In genomic region chr7:105268056-105268455, GRCh38 we compare ENCODE assay signal across 8 cellular contexts.
DNase-seq lines count a peak whose midpoint lies in the region; ATAC-seq and TF ChIP-seq lines count a peak whose summit lies in the region.

No MANE protein-coding gene starts in this region.

- H3K79me2 ChIP-seq in DND-41 (ENCODE audit: insufficient read depth, low read length) = peaks cover 98% of the 10 kb centered on the region

- peak; percentile 50 for ATAC-seq in DND-41 (ENCODE audit: insufficient read depth, low read depth)
- peak; percentile 23 for ATAC-seq in HG03025 (IDR thresholded peaks at IDR 0.05; ENCODE audit: low FRiP score, unreplicated experiment)
- peak; percentile 80 for ATAC-seq in activated CD8-positive, alpha-beta T cell treated with anti-CD3 and anti-CD28 coated beads for 36 hours

- H3K36me3 ChIP-seq in DND-41 (ENCODE audit: insufficient read depth, low read length) (peaks cover 24% of the 10 kb centered on the region), left ventricle myocardium inferior (no peaks in the 10 kb centered on the region)

- peaks cover 49% of the 10 kb centered on the region for H3K4me1 Mint-ChIP-seq in activated CD8-positive, alpha-beta T cell treated with anti-CD3 and anti-CD28 coated beads for 36 hours (ENCODE audit: low read depth)
- peaks cover 56% of the 10 kb centered on the region for H3K4me1 Mint-ChIP-seq in stimulated activated naive CD8-positive, alpha-beta T cell treated with anti-CD3 and anti-CD28 coated beads, Interleukin-15, Interleukin-2, amounts not matched to agents 100 ng/mL and 50 ng/mL, for 24 hours (ENCODE audit: low read depth)

- peak overlapping the region; percentile 71 for H3K27ac ChIP-seq in DND-41 (ENCODE audit: low read length)
- peak overlapping the region; percentile 78 for H3K27ac ChIP-seq in left ventricle myocardium inferior (replicated peaks)

- POLR2A ChIA-PET in activated CD8-positive, alpha-beta T cell treated with anti-CD3 and anti-CD28 coated beads for 36 hours (lab: Charles Lee) = interaction anchor here (0.8 kb wide), 1 partner anchor 38 kb away, joined by 3 read pairs; no protein-coding TSS in a partner anchor

- intact Hi-C loops in activated CD8-positive, alpha-beta T cell treated with anti-CD3 and anti-CD28 coated beads for 36 hours (cut with micrococcal nuclease) = no loop called here
- intact Hi-C loops in left ventricle myocardium inferior (cut with micrococcal nuclease) = no loop called here

- H3K4me3 Mint-ChIP-seq in activated CD8-positive, alpha-beta T cell treated with anti-CD3 and anti-CD28 coated beads for 36 hours = peak overlapping the region; percentile 79
- H3K4me3 Mint-ChIP-seq in stimulated activated naive CD8-positive, alpha-beta T cell treated with anti-CD3 and anti-CD28 coated beads, Interleukin-15, Interleukin-2, amounts not matched to agents 100 ng/mL and 50 ng/mL, for 24 hours = peak overlapping the region; percentile 88

- H3K4me3 ChIP-seq in DND-41 (ENCODE audit: low read depth in 1 of 2, low read length in 2 of 2) = peak overlapping the region; percentile 60 to 70
- H3K4me3 ChIP-seq in left ventricle myocardium inferior = peak overlapping the region; percentile 64

- peaks cover 11% of the 10 kb centered on the region; the same call in 1 of the 2 replicates for H4K20me1 ChIP-seq in DND-41 (ENCODE audit: insufficient read depth, low read length)

- no peak overlapping the region for H2AFZ ChIP-seq in DND-41 (ENCODE audit: low read depth, low read length)

- H3K9me3 Mint-ChIP-seq in activated CD8-positive, alpha-beta T cell treated with anti-CD3 and anti-CD28 coated beads for 36 hours = no peaks in the 10 kb centered on the region
- no peaks in the 10 kb centered on the region for H3K9me3 Mint-ChIP-seq in stimulated activated naive CD8-positive, alpha-beta T cell treated with anti-CD3 and anti-CD28 coated beads, Interleukin-15, Interleukin-2, amounts not matched to agents 100 ng/mL and 50 ng/mL, for 24 hours

- no peaks in the 10 kb centered on the region for H3K36me3 Mint-ChIP-seq in activated CD8-positive, alpha-beta T cell treated with anti-CD3 and anti-CD28 coated beads for 36 hours (ENCODE audit: low read depth)
- H3K36me3 Mint-ChIP-seq in stimulated activated naive CD8-positive, alpha-beta T cell treated with anti-CD3 and anti-CD28 coated beads, Interleukin-15, Interleukin-2, amounts not matched to agents 100 ng/mL and 50 ng/mL, for 24 hours (ENCODE audit: low read depth) = no peaks in the 10 kb centered on the region

- no peak for TF ChIP-seq CTCF in DND-41 (IDR thresholded peaks at IDR 0.05; ENCODE audit: borderline replicate concordance, extremely low read depth, low read length, poor library complexity, severe bottlenecking)
- peak; percentile 38 for TF ChIP-seq CTCF in activated CD8-positive, alpha-beta T cell treated with anti-CD3 and anti-CD28 coated beads for 36 hours (IDR thresholded peaks at IDR 0.05)
- peak; percentile 26 for TF ChIP-seq CTCF in left ventricle myocardium inferior (IDR thresholded peaks at IDR 0.05; ENCODE audit: borderline replicate concordance)

- H3K4me2 ChIP-seq in DND-41 (ENCODE audit: insufficient read depth, low read length) = peak overlapping the region; percentile 63

- CTCF ChIA-PET in activated CD8-positive, alpha-beta T cell treated with anti-CD3 and anti-CD28 coated beads for 36 hours (lab: Charles Lee) = interaction anchor here (0.6 to 1.7 kb wide), 12 partner anchors 9 to 264 kb away, joined by 3 to 8 read pairs (median 3); partner anchors contain the start of gene RINT1

- DNase-seq in DND-41 (no peak), left ventricle myocardium inferior (no peak), NCI-H1436 (lab: John Stamatoyannopoulos, UW) (no peak), COR-L47 (lab: John Stamatoyannopoulos, UW) (no peak), NCI-H2171 (lab: John Stamatoyannopoulos, UW) (no peak)
- DNase-seq in activated CD8-positive, alpha-beta T cell treated with anti-CD3 and anti-CD28 coated beads for 36 hours = peak; percentile 26

- no peaks in the 10 kb centered on the region for H3K9me3 ChIP-seq in DND-41 (ENCODE audit: insufficient read depth, low read length, severe bottlenecking)
- no peaks in the 10 kb centered on the region for H3K9me3 ChIP-seq in left ventricle myocardium inferior (replicated peaks)

- H3K9ac ChIP-seq in DND-41 (ENCODE audit: low read depth, low read length) = peak overlapping the region; percentile 56

- peaks cover 63% of the 10 kb centered on the region for H3K4me1 ChIP-seq in DND-41 (ENCODE audit: insufficient read depth, low read length)
- H3K4me1 ChIP-seq in left ventricle myocardium inferior = peaks cover 36% of the 10 kb centered on the region

- peak overlapping the region; percentile 94 for H3K27ac Mint-ChIP-seq in activated CD8-positive, alpha-beta T cell treated with anti-CD3 and anti-CD28 coated beads for 36 hours
- no peak overlapping the region for H3K27ac Mint-ChIP-seq in stimulated activated naive CD8-positive, alpha-beta T cell treated with anti-CD3 and anti-CD28 coated beads, Interleukin-15, Interleukin-2, amounts not matched to agents 100 ng/mL and 50 ng/mL, for 24 hours

- no peaks in the 10 kb centered on the region for H3K27me3 Mint-ChIP-seq in activated CD8-positive, alpha-beta T cell treated with anti-CD3 and anti-CD28 coated beads for 36 hours
- H3K27me3 Mint-ChIP-seq in stimulated activated naive CD8-positive, alpha-beta T cell treated with anti-CD3 and anti-CD28 coated beads, Interleukin-15, Interleukin-2, amounts not matched to agents 100 ng/mL and 50 ng/mL, for 24 hours = no peaks in the 10 kb centered on the region

- H3K27me3 ChIP-seq in DND-41 (ENCODE audit: insufficient read depth, low read length, poor library complexity) (no peaks in the 10 kb centered on the region), left ventricle myocardium inferior (ENCODE audit: low read depth) (no peaks in the 10 kb centered on the region)

Comparison
In these comparisons a context has a peak if more than half of its experiments do, and no peak if none do; other contexts are left out.
1. ATAC-seq: peak in every context shown above with its lines; median percentile 80 in activated CD8-positive, alpha-beta T cell treated with anti-CD3 and anti-CD28 coated beads for 36 hours; 50 in DND-41; 23 in HG03025.